In genomic region chr9:116155700-116156045, GRCh38 we compare ENCODE assay signal across 10 cellular contexts. TPM values are rescaled to one million over a fixed set of nuclear protein-coding genes. Genes with fewer than 3 reads are reported as not detected.
DNase-seq lines count a peak whose midpoint lies in the region; ATAC-seq, FAIRE-seq and TF ChIP-seq lines count a peak whose summit lies in the region.
"Had no signal": no experiment of that assay in that cellular context is flagged by ENCODE, and none has a peak within 500 bp of the region (broad histone marks: within the 10 kb centered on the region; RNA-seq: fewer than 3 reads in every experiment).

No MANE protein-coding gene starts in this region.

- no TSS peak for BruUV-seq in K562 (replicated peaks; lab: Mats Ljungman, UMichigan)

- intact Hi-C loops in K562 (cut with micrococcal nuclease) = no loop called here

- peaks cover 7% of the 10 kb centered on the region for H3K4me1 ChIP-seq in HEK293 (ENCODE audit: control insufficient read depth, insufficient read depth, low read length)
- H3K4me1 ChIP-seq in K562 (replicated peaks in 1 of 2; ENCODE audit: control insufficient read depth in 2 of 2, insufficient read depth in 2 of 2, low read length in 2 of 2) = peaks cover 0 to 10% of the 10 kb centered on the region in 2 experiments; a peak in 3 of 5 replicates
- peaks cover 17% of the 10 kb centered on the region; the same call in 1 of the 2 replicates for H3K4me1 ChIP-seq in iPS-20b (ENCODE audit: insufficient read depth, low read length)
- H3K4me1 ChIP-seq in skeletal muscle satellite cell (ENCODE audit: control insufficient read depth, insufficient read depth, low read length) = peaks cover 53% of the 10 kb centered on the region

- no peak for TF ChIP-seq RAD21 in K562 (CRISPR knock-in tag; conservative IDR thresholded peaks at IDR 0.05 in 1 of 2, IDR thresholded peaks at IDR 0.05 in 1 of 2)

- ATAC-seq in K562 (no peak), HG03175 (IDR thresholded peaks at IDR 0.05; ENCODE audit: unreplicated experiment) (no peak), HG02973 (IDR thresholded peaks at IDR 0.05; ENCODE audit: unreplicated experiment) (no peak)

- no peaks in the 10 kb centered on the region for H4K20me1 ChIP-seq in K562 (replicated peaks; ENCODE audit: control insufficient read depth, insufficient read depth, low read length)

- H3K9me3 ChIP-seq in HEK293 (ENCODE audit: control insufficient read depth, insufficient read depth, low read depth, low read length) = no peaks in the 10 kb centered on the region
- no peaks in the 10 kb centered on the region for H3K9me3 ChIP-seq in K562 (replicated peaks; ENCODE audit: control insufficient read depth, insufficient read depth, low read depth, low read length)
- H3K9me3 ChIP-seq in iPS-20b (ENCODE audit: insufficient read depth, low read depth, low read length) = no peaks in the 10 kb centered on the region
- H3K9me3 ChIP-seq in skeletal muscle satellite cell (replicated peaks; ENCODE audit: low read length) = no peaks in the 10 kb centered on the region

- peaks cover 7 to 23% of the 10 kb centered on the region in 2 experiments; a peak in 4 of 5 replicates for H3K27me3 ChIP-seq in K562 (ENCODE audit: control insufficient read depth in 2 of 2, insufficient read depth in 2 of 2, low read length in 2 of 2)
- H3K27me3 ChIP-seq in iPS-20b (ENCODE audit: insufficient read depth, low read length) = peaks cover 78% of the 10 kb centered on the region
- H3K27me3 ChIP-seq in skeletal muscle satellite cell (ENCODE audit: control insufficient read depth, insufficient read depth, low read length) = peaks cover 20% of the 10 kb centered on the region

- H3K27ac ChIP-seq in HEK293 (ENCODE audit: extremely low read depth, low read depth, low read length) (peak overlapping the region; percentile 56; the same call in 1 of the 2 replicates), K562 (ENCODE audit: extremely low read depth, low read depth, low read length) (no peak overlapping the region), iPS-20b (ENCODE audit: low read length) (no peak overlapping the region)

- H3K9ac ChIP-seq in K562 (ENCODE audit: insufficient read depth in 1 of 2, low read depth in 2 of 2, low read length in 2 of 2) (no peak overlapping the region), iPS-20b (ENCODE audit: low read depth, low read length) (no peak overlapping the region; the same call in 1 of the 2 replicates), skeletal muscle satellite cell (ENCODE audit: low read depth, low read length) (peak overlapping the region; percentile 65)

- peak overlapping the region; percentile 60 for H3K4me3 ChIP-seq in HEK293 (ENCODE audit: low read depth, low read length)
- H3K4me3 ChIP-seq in K562 = no peak overlapping the region
- peak overlapping the region; percentile 74 for H3K4me3 ChIP-seq in iPS-20b (ENCODE audit: low read length)
- peak overlapping the region; percentile 63 for H3K4me3 ChIP-seq in skeletal muscle satellite cell (ENCODE audit: low read length)

- H3K4me2 ChIP-seq in K562 (ENCODE audit: insufficient read depth, low read length) (no peak overlapping the region), skeletal muscle satellite cell (ENCODE audit: low read length) (peak overlapping the region; percentile 81)

- FAIRE-seq in K562 (lab: Jason Lieb, UNC) = no peak
- FAIRE-seq: TTC549 had no signal

- TF ChIP-seq POLR2A in K562 (conservative IDR thresholded peaks at IDR 0.05) = no peak

- H3K36me3 ChIP-seq in HEK293 (ENCODE audit: control insufficient read depth in 2 of 2, insufficient read depth in 1 of 2, low read length in 2 of 2) (no peaks in the 10 kb centered on the region), K562 (ENCODE audit: control insufficient read depth, insufficient read depth, low read length) (no peaks in the 10 kb centered on the region), iPS-20b (ENCODE audit: insufficient read depth, low read depth, low read length) (no peaks in the 10 kb centered on the region), skeletal muscle satellite cell (ENCODE audit: insufficient read depth, low read length) (no peaks in the 10 kb centered on the region)

- TF ChIP-seq CTCF in HEK293 (tag by site-specific recombination; IDR thresholded peaks at IDR 0.05) (no peak), K562 (IDR thresholded peaks at IDR 0.05 in 2 of 3, conservative IDR thresholded peaks at IDR 0.05 in 1 of 3; ENCODE audit: insufficient read depth in 2 of 3, low read depth in 1 of 3, low read length in 3 of 3) (no peak)

- no peak overlapping the region for H2AFZ ChIP-seq in K562 (ENCODE audit: low read depth, low read length)

- CTCF ChIA-PET in HEK293 (lab: Yijun Ruan, JAX) (interaction anchor here (0.6 to 2.7 kb wide), 8 partner anchors 10 to 562 kb away, joined by 3 to 9 read pairs (median 4); no protein-coding TSS in a partner anchor), K562 (lab: Yijun Ruan, JAX; ENCODE audit: low intra/inter-chr PET ratio) (no interaction called here)

- TF ChIP-seq EP300 in K562 (IDR thresholded peaks at IDR 0.05; ENCODE audit: low read length) = no peak

- H3K79me2 ChIP-seq in K562 (ENCODE audit: control insufficient read depth, insufficient read depth, low read length) = no peaks in the 10 kb centered on the region

- POLR2A ChIA-PET in HEK293 (lab: Yijun Ruan, JAX) = interaction anchor here (1.0 to 1.2 kb wide), 2 partner anchors 209 to 483 kb away, joined by 3 to 6 read pairs; no protein-coding TSS in a partner anchor
- POLR2A ChIA-PET in K562 (lab: Yijun Ruan, JAX) = interaction anchor here (0.6 to 1.3 kb wide), 2 partner anchors 57 to 296 kb away, joined by 3 to 4 read pairs; no protein-coding TSS in a partner anchor

- DNase-seq in K562 (ENCODE audit: extremely low read depth in 1 of 4, low spot score in 3 of 4) (no peak), middle frontal gyrus (ENCODE audit: extremely low spot score, low spot score) (no peak), T-helper 2 cell (no peak)
- DNase-seq: NCI-H187 had no signal

- H3K9me1 ChIP-seq in K562 (ENCODE audit: control insufficient read depth, insufficient read depth, low read length) = no peaks in the 10 kb centered on the region

- in situ Hi-C loops in K562 (cut with MboI) = loop anchor here (10.0 kb wide), 1 partner anchor 339 kb away; no protein-coding TSS in a partner anchor

- 38% methylated on average over 10 of the region's 10 CpGs for WGBS in K562 (ENCODE audit: insufficient coverage, low coverage, missing lambda C conversion rate)

TF ChIP-seq in HEK293, 187 proteins besides CTCF, POLR2A, EP300 and RAD21 (continues in another document):
- no peak for TF ChIP-seq ZNF112 (tag by site-specific recombination; IDR thresholded peaks at IDR 0.05)
- no peak for TF ChIP-seq EGR2 (tag by site-specific recombination; IDR thresholded peaks at IDR 0.05; ENCODE audit: low read depth)
- TF ChIP-seq ZNF558 (tag by site-specific recombination; IDR thresholded peaks at IDR 0.05) = no peak

TF ChIP-seq in K562, 482 proteins besides CTCF, POLR2A, EP300 and RAD21 (continues in another document):
- TF ChIP-seq RHOXF2B (CRISPR knock-in tag; conservative IDR thresholded peaks at IDR 0.05) (no peak), ZNF143 (CRISPR knock-in tag; IDR thresholded peaks at IDR 0.05) (no peak), ATF1 (CRISPR knock-in tag; IDR thresholded peaks at IDR 0.05) (no peak), ATF1 (tag; IDR thresholded peaks at IDR 0.05) (peak; percentile 30; the same call in 1 of the 2 replicates), XRCC3 (IDR thresholded peaks at IDR 0.05) (no peak), ZNF75A (CRISPR knock-in tag; IDR thresholded peaks at IDR 0.05) (no peak), ZNF347 (CRISPR knock-in tag; IDR thresholded peaks at IDR 0.05; ENCODE audit: low read depth) (no peak), SMAD2 (IDR thresholded peaks at IDR 0.05; ENCODE audit: low read depth, low read length) (no peak), BCOR (IDR thresholded peaks at IDR 0.05) (no peak), KLF10 (CRISPR knock-in tag; IDR thresholded peaks at IDR 0.05) (no peak), JUND (IDR thresholded peaks at IDR 0.05; ENCODE audit: borderline replicate concordance, low read depth, low read length) (no peak), JUND (tag; IDR thresholded peaks at IDR 0.05; ENCODE audit: borderline replicate concordance, low read depth, low read length) (0 out of 3 replicates have a peak, but pooled peaks have one; percentile 36), SREBF1 (IDR thresholded peaks at IDR 0.05; ENCODE audit: borderline replicate concordance, low read depth, low read length) (no peak)
- TF ChIP-seq, protein P1, sequence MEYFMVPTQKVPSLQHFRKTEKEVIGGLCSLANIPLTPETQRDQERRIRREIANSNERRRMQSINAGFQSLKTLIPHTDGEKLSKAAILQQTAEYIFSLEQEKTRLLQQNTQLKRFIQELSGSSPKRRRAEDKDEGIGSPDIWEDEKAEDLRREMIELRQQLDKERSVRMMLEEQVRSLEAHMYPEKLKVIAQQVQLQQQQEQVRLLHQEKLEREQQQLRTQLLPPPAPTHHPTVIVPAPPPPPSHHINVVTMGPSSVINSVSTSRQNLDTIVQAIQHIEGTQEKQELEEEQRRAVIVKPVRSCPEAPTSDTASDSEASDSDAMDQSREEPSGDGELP (CRISPR knock-in tag; IDR thresholded peaks at IDR 0.05; ENCODE audit: borderline replicate concordance) = no peak

RNA-seq across cellular contexts. Expression of gene PAPPA, which starts 2.1 kb away (rescaled TPM):
- total RNA-seq in K562 (2011; cell fraction: chromatin; rRNA removed; ENCODE audit: low replicate concordance) = 0.09 and 0.12 TPM in 2 replicates
- total RNA-seq in K562 (2011; cell fraction: nucleolus; rRNA removed) = under 0.01 TPM in 2 replicates
- total RNA-seq in K562 (2011; cell fraction: nucleoplasm; rRNA removed) = 0.08 and 0.15 TPM in 2 replicates
- 0.09 and 0.12 TPM in 2 replicates for total RNA-seq in K562 (2014; rRNA removed)
- total RNA-seq in K562 (2014; rRNA removed; fragmentation: Illumina TruSeq; extraction: Trizol) = 0.16 and 0.18 TPM in 2 replicates
- 0.14 and 0.19 TPM in 2 replicates for total RNA-seq in K562 (2015; rRNA removed; fragmentation: Illumina TruSeq; extraction: Trizol)
- total RNA-seq in K562 (2021) = 0.13 and 0.20 TPM in 2 replicates
- 0.05 and 0.06 TPM in 2 replicates for polyA plus RNA-seq in K562 (2011; rRNA removed)
- polyA plus RNA-seq in K562 (2011; cell fraction: cytosol; rRNA removed) = under 0.01 and 0.01 TPM in 2 replicates
- polyA plus RNA-seq in K562 (2011; cell fraction: nucleus; rRNA removed) = 0.04 and 0.09 TPM in 2 replicates
- polyA plus RNA-seq in K562 (2012) = 0.17 and 0.36 TPM in 2 replicates
- 0.12 and 0.16 TPM in 2 replicates for polyA plus RNA-seq in K562 (2014; fragmentation: Illumina TruSeq; extraction: Trizol)
- polyA plus RNA-seq in K562 (2014; fragmentation: Nextera tagmentation; extraction: Ambion mirVana) = under 1 TPM; 0.10 to 0.11 TPM
- 0.11 and 0.23 TPM in 2 replicates for polyA plus RNA-seq in K562 (2014; rRNA removed)
- polyA minus RNA-seq in K562 (2011; rRNA and poly(A)+ RNA removed) = 0.03 and 0.07 TPM in 2 replicates
- polyA minus RNA-seq in K562 (2011; cell fraction: cytosol; rRNA and poly(A)+ RNA removed) = 0.10 TPM in 1 of 2 replicates, not detected in the other
- polyA minus RNA-seq in K562 (2011; cell fraction: nucleus; rRNA and poly(A)+ RNA removed) = 0.13 and 0.44 TPM in 2 replicates
- total RNA-seq in skeletal muscle satellite cell (2012; rRNA removed) = 30.8 and 39.3 TPM in 2 replicates

Comparison
In these comparisons a context has a peak if more than half of its experiments do, and no peak if none do; other contexts are left out.
1. Of the 44 proteins assayed by ChIP-seq in both K562 and HEK293: peak only in K562: none; only in HEK293: ATF2 and PATZ1; in both: none; in neither: 42.